In the genomic region with DNA sequence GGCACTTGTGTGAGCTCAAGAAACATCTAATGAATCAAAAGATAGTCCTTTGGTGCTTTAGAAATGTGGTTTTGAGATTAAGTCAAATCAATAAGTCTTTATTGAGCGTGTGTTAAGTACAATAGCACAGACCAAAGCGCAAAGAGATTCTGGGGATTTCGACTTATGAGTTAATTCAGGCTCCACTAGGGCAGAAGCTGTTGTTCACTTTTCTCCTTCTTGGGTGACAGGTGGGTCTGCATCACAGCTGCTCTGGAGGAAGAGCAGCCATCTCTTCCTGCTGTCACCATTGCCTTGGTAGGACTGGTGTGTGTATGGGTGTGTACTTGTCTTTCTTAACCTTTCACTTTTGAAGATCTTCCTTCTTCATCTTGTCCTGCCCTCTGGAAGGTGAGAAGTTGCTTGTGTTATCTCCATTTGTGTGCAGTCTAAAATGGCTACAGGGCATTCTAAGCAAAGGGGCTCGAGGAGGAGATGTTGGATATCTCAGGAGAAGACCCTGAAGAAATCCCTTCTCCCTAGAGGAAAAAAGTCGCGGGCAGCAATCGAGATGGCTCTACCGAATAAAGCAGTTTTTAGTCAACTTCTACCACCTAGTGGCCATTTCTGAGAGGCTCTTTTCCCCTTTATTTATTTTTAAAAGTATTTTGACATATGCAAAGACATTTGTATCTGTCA, we compare ENCODE assay signal across 8 cellular contexts. TPM values are rescaled to one million over a fixed set of nuclear protein-coding genes. Genes with fewer than 3 reads are reported as not detected.
DNase-seq lines count a peak whose midpoint lies in the region; ATAC-seq and TF ChIP-seq lines count a peak whose summit lies in the region.

No MANE protein-coding gene starts in this region.

- H3K36me3 ChIP-seq in WERI-Rb-1 = no peaks in the 10 kb centered on the region
- no peaks in the 10 kb centered on the region for H3K36me3 ChIP-seq in muscle layer of duodenum (ENCODE audit: control insufficient read depth in 1 of 2, insufficient read depth in 2 of 2, low read length in 2 of 2)

- peaks cover 9 to 20% of the 10 kb centered on the region in 2 donors for H3K4me1 ChIP-seq in muscle layer of duodenum (ENCODE audit: control insufficient read depth in 1 of 2, insufficient read depth in 2 of 2, low read length in 2 of 2)

- H3K9me3 ChIP-seq in WERI-Rb-1 (ENCODE audit: severe bottlenecking) (no peaks in the 10 kb centered on the region), muscle layer of duodenum (ENCODE audit: control insufficient read depth in 1 of 2, low read length in 2 of 2) (no peaks in the 10 kb centered on the region)

- ATAC-seq in HG03135 (IDR thresholded peaks at IDR 0.05; ENCODE audit: unreplicated experiment) = peak; percentile 70

- peak overlapping the region; percentile 19; the same call in 1 of the 2 replicates for H3K27ac ChIP-seq in WERI-Rb-1
- peak overlapping the region; percentile 47 for H3K27ac ChIP-seq in muscle layer of duodenum (ENCODE audit: low read length)

- H3K4me3 ChIP-seq in WERI-Rb-1 (ENCODE audit: low read depth, low read length) (peak overlapping the region; percentile 53), epithelial cell of proximal tubule (ENCODE audit: low read depth, low read length) (peak overlapping the region; percentile 56), muscle layer of duodenum (ENCODE audit: low read depth in 1 of 2, low read length in 2 of 2) (peak overlapping the region; percentile 52 to 93)

- H3K27me3 ChIP-seq in WERI-Rb-1 (ENCODE audit: insufficient read depth, low read depth, severe bottlenecking) (no peaks in the 10 kb centered on the region), muscle layer of duodenum (ENCODE audit: low read depth, low read length) (no peaks in the 10 kb centered on the region)

- peak; percentile 67 for TF ChIP-seq CTCF in GM12872 (IDR thresholded peaks at IDR 0.05; ENCODE audit: insufficient read depth, low read depth, low read length)
- peak; percentile 60 for TF ChIP-seq CTCF in WERI-Rb-1 (IDR thresholded peaks at IDR 0.05; ENCODE audit: low read depth, low read length)
- TF ChIP-seq CTCF in epithelial cell of proximal tubule (conservative IDR thresholded peaks at IDR 0.05; ENCODE audit: low read depth, low read length) = peak; percentile 73

- DNase-seq in AG08395 (ENCODE audit: low spot score) (peak; percentile 61), NCI-H2196 (lab: John Stamatoyannopoulos, UW; ENCODE audit: unreplicated experiment) (peak; percentile 75), WERI-Rb-1 (peak; percentile 57), epithelial cell of proximal tubule (ENCODE audit: low read depth) (peak; percentile 23), 8988T (no peak)

RNA-seq across cellular contexts. Expression of gene DISC1, which starts 22.9 kb away (rescaled TPM):
- 3.1 and 4.0 TPM in 2 replicates for total RNA-seq in epithelial cell of proximal tubule
